20 cellular contexts compared by ENCODE assay signal in the genomic region with DNA sequence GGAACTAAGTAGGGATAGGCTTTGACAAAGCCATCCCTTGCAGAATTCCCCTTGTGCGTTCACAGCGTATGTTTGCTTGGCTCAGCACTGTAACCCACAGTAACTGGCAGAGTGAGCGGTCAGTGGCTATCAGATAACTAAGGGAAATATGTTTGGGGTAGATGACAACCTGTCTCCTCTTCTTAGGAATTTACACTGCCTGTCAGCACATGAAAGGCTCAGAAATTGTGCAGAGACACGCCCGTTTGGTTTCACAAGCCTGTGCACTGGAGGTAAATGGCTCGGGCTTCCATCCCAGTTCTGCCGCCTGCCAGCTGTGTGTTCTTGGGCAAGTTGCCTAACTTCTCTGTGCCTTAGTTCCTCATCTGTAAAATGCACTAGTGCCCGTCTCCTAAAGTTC.
A peak's percentile ranks its signal among the peaks of the same experiment; 100 is the strongest.
DNase-seq lines count a peak whose midpoint lies in the region; ATAC-seq, FAIRE-seq and TF ChIP-seq lines count a peak whose summit lies in the region.
"Had no signal": no experiment of that assay in that cellular context is flagged by ENCODE, and none has a peak within 500 bp of the region (broad histone marks: within the 10 kb centered on the region; RNA-seq: fewer than 3 reads in every experiment).

No MANE protein-coding gene starts in this region.

- no peak overlapping the region for H2BK5ac ChIP-seq in H1 (ENCODE audit: low read depth, low read length)

- H3K9ac ChIP-seq in H1 (replicated peaks in 1 of 4; ENCODE audit: extremely low read depth in 1 of 4, low read depth in 3 of 4, low read length in 3 of 4), result no peak overlapping the region

- no peak for DNase-seq in activated CD8-positive, alpha-beta T cell treated with anti-CD3 and anti-CD28 coated beads, Interleukin-2, amount 10 ng/mL, durations not matched to agents 7 days and 5 days
- DNase-seq in activated CD8-positive, alpha-beta T cell treated with anti-CD3 and anti-CD28 coated beads for 36 hours, result no peak
- DNase-seq in H1 (ENCODE audit: low read depth in 1 of 2, low spot score in 2 of 2) (no peak), lower leg skin (ENCODE audit: low spot score in 2 of 2) (peak; percentile 68 to 88), esophagus muscularis mucosa (ENCODE audit: extremely low spot score) (no peak), LoVo (ENCODE audit: low spot score) (no peak)
- DNase-seq: activated T-cell treated with anti-CD3 and anti-CD28 coated beads, Interleukin-2, amount 50 U/mL, for 1 hour; DMS79 treated with DMSO at 0.1 percent for 48 hours; gastrocnemius medialis; nucleus accumbens; uterus had no signal

- H2BK15ac ChIP-seq in H1 (ENCODE audit: low read length), result no peak overlapping the region

- TF ChIP-seq POLR2A in H1 (IDR thresholded peaks at IDR 0.05; ENCODE audit: control extremely low read depth in 1 of 2, low read depth in 2 of 2, low read length in 2 of 2), result no peak
- no peak for TF ChIP-seq POLR2A in lower leg skin (IDR thresholded peaks at IDR 0.05)
- no peak for TF ChIP-seq POLR2A in esophagus muscularis mucosa (IDR thresholded peaks at IDR 0.05; ENCODE audit: low read depth)

- H3K27me3 Mint-ChIP-seq in activated CD8-positive, alpha-beta T cell treated with anti-CD3 and anti-CD28 coated beads, Interleukin-2, amount 10 ng/mL, durations not matched to agents 7 days and 5 days (ENCODE audit: low read depth), result no peaks in the 10 kb centered on the region
- no peaks in the 10 kb centered on the region for H3K27me3 Mint-ChIP-seq in activated CD8-positive, alpha-beta T cell treated with anti-CD3 and anti-CD28 coated beads for 36 hours
- H3K27me3 Mint-ChIP-seq: activated naive CD8-positive, alpha-beta T cell; central memory CD8-positive, alpha-beta T cell; stimulated activated memory B cell treated with anti-CD40 and anti-IgM and Interleukin-4, amounts not matched to agents 10 μg/mL and 1 μg/mL and 100 μg/mL, for 72 hours had no signal

- peaks cover 0 to 1% of the 10 kb centered on the region in 2 experiments for H4K20me1 ChIP-seq in H1 (replicated peaks in 1 of 2; ENCODE audit: control insufficient read depth in 1 of 2, insufficient read depth in 2 of 2, low read length in 2 of 2)

- peaks cover 0 to 3% (median 1%) of the 10 kb centered on the region in 4 experiments; a peak in 2 of 7 replicates for H3K4me1 ChIP-seq in H1 (replicated peaks in 1 of 4; ENCODE audit: control insufficient read depth in 3 of 4, insufficient read depth in 4 of 4, low read length in 3 of 4)
- H3K4me1 ChIP-seq in thymus (ENCODE audit: control insufficient read depth, insufficient read depth, low read length), result no peaks in the 10 kb centered on the region
- peaks cover 0 to 8% (median 4%) of the 10 kb centered on the region in 4 donors for H3K4me1 ChIP-seq in esophagus muscularis mucosa
- H3K4me1 ChIP-seq: A549, uterus had no signal

- ATAC-seq in activated CD8-positive, alpha-beta T cell treated with anti-CD3 and anti-CD28 coated beads, Interleukin-2, amount 10 ng/mL, durations not matched to agents 7 days and 5 days, result no peak
- ATAC-seq in activated CD8-positive, alpha-beta T cell treated with anti-CD3 and anti-CD28 coated beads for 36 hours, result no peak
- no peak for ATAC-seq in GM18867 (IDR thresholded peaks at IDR 0.05; ENCODE audit: unreplicated experiment)
- ATAC-seq: A549; gastrocnemius medialis; HCT116; stimulated activated memory B cell treated with anti-CD40 and anti-IgM and Interleukin-4, amounts not matched to agents 10 μg/mL and 1 μg/mL and 100 μg/mL, for 72 hours had no signal

- WGBS in H1 (ENCODE audit: extremely low coverage in 1 of 2, insufficient coverage in 1 of 2, insufficient read length in 1 of 2, insufficient replicate concordance in 2 of 2, low coverage in 1 of 2, low lambda C conversion rate in 2 of 2, missing lambda C conversion rate in 1 of 2), 2 experiments, result 91% methylated on average over 8 of the region's 8 CpGs; no CpG with 5 or more reads in 1 of the 2 experiments
- 38 to 52% methylated on average over 8 of the region's 8 CpGs for WGBS in lower leg skin, 2 donors
- 92% methylated on average over 8 of the region's 8 CpGs for WGBS in thymus
- WGBS in esophagus muscularis mucosa, result 79% methylated on average over 8 of the region's 8 CpGs

- no peak overlapping the region for H3K18ac ChIP-seq in H1 (ENCODE audit: extremely low read depth, low read length)

- no peak overlapping the region for H2BK20ac ChIP-seq in H1 (ENCODE audit: low read length)

- no peak overlapping the region for H3K56ac ChIP-seq in H1 (replicated peaks; ENCODE audit: insufficient read length, low read depth, low read length)

- H4K5ac ChIP-seq in H1 (ENCODE audit: insufficient read length, low read depth, low read length), result no peak overlapping the region

- no peak overlapping the region for H3K4me2 ChIP-seq in H1 (ENCODE audit: insufficient read depth in 1 of 2, low read depth in 2 of 2, low read length in 2 of 2)
- H3K4me2 ChIP-seq: A549 had no signal

- peaks cover 9% of the 10 kb centered on the region for H3K4me1 Mint-ChIP-seq in activated CD8-positive, alpha-beta T cell treated with anti-CD3 and anti-CD28 coated beads, Interleukin-2, amount 10 ng/mL, durations not matched to agents 7 days and 5 days (ENCODE audit: low read depth)
- peaks cover 21% of the 10 kb centered on the region for H3K4me1 Mint-ChIP-seq in activated CD8-positive, alpha-beta T cell treated with anti-CD3 and anti-CD28 coated beads for 36 hours (ENCODE audit: low read depth)

- no peak for TF ChIP-seq CTCF in activated CD8-positive, alpha-beta T cell treated with anti-CD3 and anti-CD28 coated beads for 36 hours (IDR thresholded peaks at IDR 0.05)
- TF ChIP-seq CTCF in H1 (IDR thresholded peaks at IDR 0.05; ENCODE audit: control extremely low read depth in 1 of 3, insufficient read depth in 1 of 3, low read depth in 1 of 3, low read length in 3 of 3) (no peak), lower leg skin (IDR thresholded peaks at IDR 0.05) (no peak), esophagus muscularis mucosa (IDR thresholded peaks at IDR 0.05) (no peak)

- H3K4ac ChIP-seq in H1 (replicated peaks; ENCODE audit: insufficient read length, low read depth, low read length), result no peak overlapping the region

- no peak overlapping the region for H2BK120ac ChIP-seq in H1 (replicated peaks; ENCODE audit: low read depth, low read length)

- H3K27ac ChIP-seq in H1 (ENCODE audit: low read depth, low read length) (no peak overlapping the region), thymus (ENCODE audit: low read depth) (peak overlapping the region; percentile 3), esophagus muscularis mucosa (replicated peaks in 1 of 4) (no peak overlapping the region)
- H3K27ac ChIP-seq: A549, uterus had no signal

- H3K4me3 ChIP-seq in H1 (ENCODE audit: extremely low read depth in 1 of 4, insufficient read depth in 2 of 4, low read depth in 3 of 4, low read length in 4 of 4) (no peak overlapping the region), lower leg skin (ENCODE audit: low read depth, poor library complexity, severe bottlenecking) (no peak overlapping the region), thymus (ENCODE audit: low read length) (no peak overlapping the region), esophagus muscularis mucosa (no peak overlapping the region)
- H3K4me3 ChIP-seq: A549, gastrocnemius medialis, Peyer's patch, uterus had no signal

- H3K9me3 ChIP-seq in H1 (ENCODE audit: insufficient read depth in 2 of 2, low read depth in 1 of 2, low read length in 1 of 2) (no peaks in the 10 kb centered on the region), thymus (ENCODE audit: control insufficient read depth) (no peaks in the 10 kb centered on the region), esophagus muscularis mucosa (no peaks in the 10 kb centered on the region)
- H3K9me3 ChIP-seq: A549, gastrocnemius medialis, Peyer's patch, uterus had no signal

- no peak for TF ChIP-seq RAD21 in H1 (IDR thresholded peaks at IDR 0.05 in 1 of 2, conservative IDR thresholded peaks at IDR 0.05 in 1 of 2; ENCODE audit: low read depth in 2 of 2, low read length in 2 of 2)

- intact Hi-C loops in activated CD8-positive, alpha-beta T cell treated with anti-CD3 and anti-CD28 coated beads for 36 hours (cut with micrococcal nuclease), result no loop called here
- intact Hi-C loops in lower leg skin (cut with DNase I; ENCODE audit: low total_unique reads) (no loop called here), esophagus muscularis mucosa (cut with DNase I) (no loop called here)

- no peak overlapping the region for H2AFZ ChIP-seq in H1 (ENCODE audit: low read length)

- peaks cover 4% of the 10 kb centered on the region for H3K36me3 Mint-ChIP-seq in activated CD8-positive, alpha-beta T cell treated with anti-CD3 and anti-CD28 coated beads, Interleukin-2, amount 10 ng/mL, durations not matched to agents 7 days and 5 days (ENCODE audit: low read depth)
- peaks cover 3% of the 10 kb centered on the region for H3K36me3 Mint-ChIP-seq in activated CD8-positive, alpha-beta T cell treated with anti-CD3 and anti-CD28 coated beads for 36 hours (ENCODE audit: low read depth)

- H3K36me3 ChIP-seq in H1 (ENCODE audit: control insufficient read depth in 2 of 4, insufficient read depth in 4 of 4, low read length in 3 of 4) (no peaks in the 10 kb centered on the region), thymus (ENCODE audit: control insufficient read depth, insufficient read depth) (no peaks in the 10 kb centered on the region), esophagus muscularis mucosa (peaks cover 0 to 25% (median 2%) of the 10 kb centered on the region in 4 donors)
- H3K36me3 ChIP-seq: Peyer's patch, uterus had no signal

- H3K79me2 ChIP-seq in H1 (ENCODE audit: control insufficient read depth in 1 of 2, insufficient read depth in 2 of 2, low read length in 2 of 2), result no peaks in the 10 kb centered on the region

- H3K23ac ChIP-seq in H1 (ENCODE audit: insufficient read length), result no peak overlapping the region

- H2BK12ac ChIP-seq in H1 (ENCODE audit: low read depth, low read length), result no peak overlapping the region

- CTCF ChIA-PET in activated CD8-positive, alpha-beta T cell treated with anti-CD3 and anti-CD28 coated beads, Interleukin-2, amount 10 ng/mL, durations not matched to agents 7 days and 5 days (lab: Charles Lee), result no interaction called here
- CTCF ChIA-PET in activated CD8-positive, alpha-beta T cell treated with anti-CD3 and anti-CD28 coated beads for 36 hours (lab: Charles Lee), result no interaction called here
- CTCF ChIA-PET in H1 (lab: Charles Lee; ENCODE audit: partially characterized antibody), result interaction anchor here (0.8 to 5.1 kb wide), 5 partner anchors 9 to 54 kb away, joined by 3 to 28 read pairs (median 4); no protein-coding TSS in a partner anchor

- H3K4me3 Mint-ChIP-seq in activated CD8-positive, alpha-beta T cell treated with anti-CD3 and anti-CD28 coated beads, Interleukin-2, amount 10 ng/mL, durations not matched to agents 7 days and 5 days, result no peak overlapping the region
- H3K4me3 Mint-ChIP-seq in activated CD8-positive, alpha-beta T cell treated with anti-CD3 and anti-CD28 coated beads for 36 hours, result no peak overlapping the region
- H3K4me3 Mint-ChIP-seq: activated naive CD8-positive, alpha-beta T cell; central memory CD8-positive, alpha-beta T cell; stimulated activated memory B cell treated with anti-CD40 and anti-IgM and Interleukin-4, amounts not matched to agents 10 μg/mL and 1 μg/mL and 100 μg/mL, for 72 hours had no signal

- no peaks in the 10 kb centered on the region for H3K23me2 ChIP-seq in H1 (ENCODE audit: low read depth, low read length)

- POLR2A ChIA-PET in activated CD8-positive, alpha-beta T cell treated with anti-CD3 and anti-CD28 coated beads, Interleukin-2, amount 10 ng/mL, durations not matched to agents 7 days and 5 days (lab: Charles Lee), result no interaction called here
- POLR2A ChIA-PET in activated CD8-positive, alpha-beta T cell treated with anti-CD3 and anti-CD28 coated beads for 36 hours (lab: Charles Lee), result no interaction called here
- POLR2A ChIA-PET in H1 (lab: Charles Lee; ENCODE audit: partially characterized antibody), result no interaction called here

- H4K91ac ChIP-seq in H1 (replicated peaks; ENCODE audit: insufficient read length, low read length), result no peak overlapping the region

- no peak overlapping the region for H2AK5ac ChIP-seq in H1 (ENCODE audit: low read depth, low read length)

- peak overlapping the region; percentile 4 for H3K27ac Mint-ChIP-seq in activated CD8-positive, alpha-beta T cell treated with anti-CD3 and anti-CD28 coated beads, Interleukin-2, amount 10 ng/mL, durations not matched to agents 7 days and 5 days
- H3K27ac Mint-ChIP-seq in activated CD8-positive, alpha-beta T cell treated with anti-CD3 and anti-CD28 coated beads for 36 hours, result no peak overlapping the region
- H3K27ac Mint-ChIP-seq: activated naive CD8-positive, alpha-beta T cell; stimulated activated memory B cell treated with anti-CD40 and anti-IgM and Interleukin-4, amounts not matched to agents 10 μg/mL and 1 μg/mL and 100 μg/mL, for 72 hours had no signal

- H3K79me1 ChIP-seq in H1 (ENCODE audit: low read depth, low read length), result no peaks in the 10 kb centered on the region

- H4K8ac ChIP-seq in H1 (ENCODE audit: extremely low read depth, insufficient read depth, low read length), result no peak overlapping the region

- no peak for TF ChIP-seq EP300 in H1 (IDR thresholded peaks at IDR 0.05; ENCODE audit: borderline replicate concordance in 1 of 2, low read depth in 2 of 2, low read length in 2 of 2)
- no peak for TF ChIP-seq EP300 in esophagus muscularis mucosa (IDR thresholded peaks at IDR 0.05)

- H3K14ac ChIP-seq in H1 (ENCODE audit: insufficient read length), result no peak overlapping the region

- H3K9me3 Mint-ChIP-seq in activated CD8-positive, alpha-beta T cell treated with anti-CD3 and anti-CD28 coated beads, Interleukin-2, amount 10 ng/mL, durations not matched to agents 7 days and 5 days (ENCODE audit: insufficient read depth), result no peaks in the 10 kb centered on the region
- no peaks in the 10 kb centered on the region for H3K9me3 Mint-ChIP-seq in activated CD8-positive, alpha-beta T cell treated with anti-CD3 and anti-CD28 coated beads for 36 hours
- H3K9me3 Mint-ChIP-seq: central memory CD8-positive, alpha-beta T cell; stimulated activated memory B cell treated with anti-CD40 and anti-IgM and Interleukin-4, amounts not matched to agents 10 μg/mL and 1 μg/mL and 100 μg/mL, for 72 hours had no signal

- FAIRE-seq in H1 (lab: Jason Lieb, UNC), result no peak
- FAIRE-seq: A549, HTR-8/SVneo had no signal

- no peaks in the 10 kb centered on the region; a peak in 1 of 7 replicates for H3K27me3 ChIP-seq in H1 (replicated peaks in 1 of 4; ENCODE audit: control insufficient read depth in 3 of 4, extremely low read depth in 1 of 4, insufficient read depth in 3 of 4, low read length in 3 of 4)
- H3K27me3 ChIP-seq in thymus (ENCODE audit: control insufficient read depth, insufficient read depth), result no peaks in the 10 kb centered on the region
- H3K27me3 ChIP-seq in esophagus muscularis mucosa, result no peaks in the 10 kb centered on the region
- H3K27me3 ChIP-seq: gastrocnemius medialis, Peyer's patch, uterus had no signal

Comparison
In these comparisons a context has a peak if more than half of its experiments do, and no peak if none do; other contexts are left out.
1. DNase-seq: peak in lower leg skin (2 of 2); none in activated CD8-positive, alpha-beta T cell treated with anti-CD3 and anti-CD28 coated beads, Interleukin-2, amount 10 ng/mL, durations not matched to agents 7 days and 5 days (single experiment), activated CD8-positive, alpha-beta T cell treated with anti-CD3 and anti-CD28 coated beads for 36 hours (single experiment), H1 (0 of 2), esophagus muscularis mucosa (single experiment) and LoVo (single experiment).